Comparison of ENCODE assay signal across 13 cellular contexts in genomic region chr1:229409616-229410369, GRCh38. TPM values are rescaled to one million over a fixed set of nuclear protein-coding genes. Genes with fewer than 3 reads are reported as not detected.
DNase-seq lines count a peak whose midpoint lies in the region; ATAC-seq and TF ChIP-seq lines count a peak whose summit lies in the region.
"Had no signal": no experiment of that assay in that cellular context is flagged by ENCODE, and none has a peak within 500 bp of the region (broad histone marks: within the 10 kb centered on the region; RNA-seq: fewer than 3 reads in every experiment).

No MANE protein-coding gene starts in this region.

- H3K27me3 ChIP-seq in ascending aorta (no peaks in the 10 kb centered on the region), thoracic aorta (replicated peaks; ENCODE audit: insufficient read depth) (no peaks in the 10 kb centered on the region)

- H3K4me1 Mint-ChIP-seq in activated naive CD8-positive, alpha-beta T cell treated with anti-CD3 and anti-CD28 coated beads, Interleukin-2, amount 10 ng/mL, durations not matched to agents 7 days and 5 days: peaks cover 22% of the 10 kb centered on the region
- H3K4me1 Mint-ChIP-seq in activated naive CD8-positive, alpha-beta T cell treated with anti-CD3 and anti-CD28 coated beads for 36 hours: peaks cover 15% of the 10 kb centered on the region
- peaks cover 6% of the 10 kb centered on the region for H3K4me1 Mint-ChIP-seq in endothelial cell (ENCODE audit: unreplicated experiment)

- peaks cover 14 to 35% of the 10 kb centered on the region in 2 donors for H3K4me1 ChIP-seq in ascending aorta
- peaks cover 30 to 54% of the 10 kb centered on the region in 2 donors for H3K4me1 ChIP-seq in thoracic aorta (ENCODE audit: control insufficient read depth in 1 of 2, low read depth in 2 of 2)

- H3K4me3 ChIP-seq in ascending aorta: peak overlapping the region in 1 of 2 donors; percentile 38
- peak overlapping the region; percentile 63 for H3K4me3 ChIP-seq in thoracic aorta
- H3K4me3 ChIP-seq: skin epidermis had no signal

- peak overlapping the region; percentile 75 for H3K4me3 Mint-ChIP-seq in activated naive CD8-positive, alpha-beta T cell treated with anti-CD3 and anti-CD28 coated beads, Interleukin-2, amount 10 ng/mL, durations not matched to agents 7 days and 5 days
- H3K4me3 Mint-ChIP-seq in activated naive CD8-positive, alpha-beta T cell treated with anti-CD3 and anti-CD28 coated beads for 36 hours: no peak overlapping the region
- no peak overlapping the region for H3K4me3 Mint-ChIP-seq in endothelial cell (ENCODE audit: unreplicated experiment)
- H3K4me3 Mint-ChIP-seq: activated naive CD8-positive, alpha-beta T cell treated with anti-CD3 and anti-CD28 coated beads, Interleukin-2, amount 50 U/mL, for 24 hours had no signal

- H3K9me3 ChIP-seq in ascending aorta (no peaks in the 10 kb centered on the region), thoracic aorta (no peaks in the 10 kb centered on the region)

- intact Hi-C loops in ascending aorta (cut with DNase I): loop anchor here (2.0 kb wide), 1 partner anchor 67 kb away; the partner anchor contains the start of gene CCSAP

- no peak for DNase-seq in activated naive CD8-positive, alpha-beta T cell treated with anti-CD3 and anti-CD28 coated beads, Interleukin-2, amount 10 ng/mL, durations not matched to agents 7 days and 5 days
- no peak for DNase-seq in activated naive CD8-positive, alpha-beta T cell treated with anti-CD3 and anti-CD28 coated beads for 36 hours
- DNase-seq in ascending aorta (ENCODE audit: low spot score in 2 of 2): no peak
- no peak for DNase-seq in left lobe of liver (ENCODE audit: low spot score)
- DNase-seq in thoracic aorta (ENCODE audit: low spot score): no peak
- no peak for DNase-seq in GM20000 (ENCODE audit: low spot score)
- DNase-seq in endothelial cell (ENCODE audit: low spot score): no peak
- DNase-seq: activated naive CD8-positive, alpha-beta T cell treated with anti-CD3 and anti-CD28 coated beads, Interleukin-2, amount 50 U/mL, for 24 hours; dermis blood vessel endothelial cell; HFFc6; NCI-H1048 had no signal

- ATAC-seq in activated naive CD8-positive, alpha-beta T cell treated with anti-CD3 and anti-CD28 coated beads, Interleukin-2, amount 10 ng/mL, durations not matched to agents 7 days and 5 days (ENCODE audit: low read depth): no peak
- ATAC-seq in left lobe of liver (peak; percentile 16), thoracic aorta (ENCODE audit: insufficient number of reproducible peaks, low FRiP score, low read depth) (no peak), HG02981 (IDR thresholded peaks at IDR 0.05; ENCODE audit: unreplicated experiment) (no peak)
- ATAC-seq: activated naive CD8-positive, alpha-beta T cell treated with anti-CD3 and anti-CD28 coated beads, Interleukin-2, amount 50 U/mL, for 24 hours had no signal

- peaks cover 41% of the 10 kb centered on the region for H3K27me3 Mint-ChIP-seq in activated naive CD8-positive, alpha-beta T cell treated with anti-CD3 and anti-CD28 coated beads, Interleukin-2, amount 10 ng/mL, durations not matched to agents 7 days and 5 days
- H3K27me3 Mint-ChIP-seq in activated naive CD8-positive, alpha-beta T cell treated with anti-CD3 and anti-CD28 coated beads for 36 hours: peaks cover 77% of the 10 kb centered on the region
- H3K27me3 Mint-ChIP-seq in endothelial cell (ENCODE audit: unreplicated experiment): peaks cover 37% of the 10 kb centered on the region

- H3K36me3 Mint-ChIP-seq in activated naive CD8-positive, alpha-beta T cell treated with anti-CD3 and anti-CD28 coated beads, Interleukin-2, amount 10 ng/mL, durations not matched to agents 7 days and 5 days: no peaks in the 10 kb centered on the region
- no peaks in the 10 kb centered on the region for H3K36me3 Mint-ChIP-seq in activated naive CD8-positive, alpha-beta T cell treated with anti-CD3 and anti-CD28 coated beads for 36 hours
- H3K36me3 Mint-ChIP-seq in endothelial cell (ENCODE audit: low read depth, unreplicated experiment): no peaks in the 10 kb centered on the region

- peak overlapping the region; percentile 67 to 78 for H3K27ac ChIP-seq in ascending aorta
- H3K27ac ChIP-seq in thoracic aorta: peak overlapping the region in 1 of 2 donors; percentile 57
- H3K27ac ChIP-seq: skin epidermis had no signal

- H3K9me3 Mint-ChIP-seq in activated naive CD8-positive, alpha-beta T cell treated with anti-CD3 and anti-CD28 coated beads, Interleukin-2, amount 10 ng/mL, durations not matched to agents 7 days and 5 days: no peaks in the 10 kb centered on the region
- H3K9me3 Mint-ChIP-seq in activated naive CD8-positive, alpha-beta T cell treated with anti-CD3 and anti-CD28 coated beads for 36 hours: no peaks in the 10 kb centered on the region
- no peaks in the 10 kb centered on the region for H3K9me3 Mint-ChIP-seq in endothelial cell (ENCODE audit: unreplicated experiment)
- H3K9me3 Mint-ChIP-seq: activated naive CD8-positive, alpha-beta T cell treated with anti-CD3 and anti-CD28 coated beads, Interleukin-2, amount 50 U/mL, for 24 hours; HFFc6 had no signal

- peak overlapping the region; percentile 71 for H3K27ac Mint-ChIP-seq in activated naive CD8-positive, alpha-beta T cell treated with anti-CD3 and anti-CD28 coated beads, Interleukin-2, amount 10 ng/mL, durations not matched to agents 7 days and 5 days
- no peak overlapping the region for H3K27ac Mint-ChIP-seq in activated naive CD8-positive, alpha-beta T cell treated with anti-CD3 and anti-CD28 coated beads for 36 hours
- H3K27ac Mint-ChIP-seq in endothelial cell (ENCODE audit: unreplicated experiment): no peak overlapping the region
- H3K27ac Mint-ChIP-seq: activated naive CD8-positive, alpha-beta T cell treated with anti-CD3 and anti-CD28 coated beads, Interleukin-2, amount 50 U/mL, for 24 hours; HFFc6 had no signal

- POLR2A ChIA-PET in activated naive CD8-positive, alpha-beta T cell treated with anti-CD3 and anti-CD28 coated beads, Interleukin-2, amount 10 ng/mL, durations not matched to agents 7 days and 5 days (lab: Charles Lee): interaction anchor here (0.6 to 2.6 kb wide), 8 partner anchors 21 to 577 kb away, joined by 3 to 12 read pairs (median 4); partner anchors contain the start of gene CCSAP

- no peak for TF ChIP-seq CTCF in ascending aorta (IDR thresholded peaks at IDR 0.05)
- TF ChIP-seq CTCF in thoracic aorta (IDR thresholded peaks at IDR 0.05): no peak
- TF ChIP-seq CTCF in GM20000 (IDR thresholded peaks at IDR 0.05; ENCODE audit: extremely low read depth, missing control alignments): no peak
- TF ChIP-seq CTCF in endothelial cell (IDR thresholded peaks at IDR 0.05; ENCODE audit: unreplicated experiment): no peak

- no peaks in the 10 kb centered on the region for H3K36me3 ChIP-seq in ascending aorta
- no peaks in the 10 kb centered on the region for H3K36me3 ChIP-seq in thoracic aorta

RNA-seq across cellular contexts. Expression of gene ACTA1, which starts 24.1 kb away (rescaled TPM):
- total RNA-seq in activated naive CD8-positive, alpha-beta T cell treated with anti-CD3 and anti-CD28 coated beads, Interleukin-2, amount 10 ng/mL, durations not matched to agents 7 days and 5 days: not detected
- not detected for total RNA-seq in activated naive CD8-positive, alpha-beta T cell treated with anti-CD3 and anti-CD28 coated beads for 36 hours
- total RNA-seq in ascending aorta: not detected
- total RNA-seq in left lobe of liver: not detected
- total RNA-seq in thoracic aorta: 1 to 10 TPM in 1 of 2 donors, under 1 TPM in 1; 0.99 to 2.3 TPM
- total RNA-seq in endothelial cell (ENCODE audit: unreplicated experiment): 1.5 TPM
- total RNA-seq: HFFc6 had no signal
